ENCODE assay signal across 8 cellular contexts in genomic region chr11:8267831-8268529, GRCh38. TPM values are rescaled to one million over a fixed set of nuclear protein-coding genes. Genes with fewer than 3 reads are reported as not detected.
DNase-seq lines count a peak whose midpoint lies in the region; ATAC-seq, FAIRE-seq and TF ChIP-seq lines count a peak whose summit lies in the region.

No MANE protein-coding gene starts in this region.

- H3K4me1 ChIP-seq in Peyer's patch (peaks cover 0 to 24% (median 6%) of the 10 kb centered on the region in 4 donors), esophagus muscularis mucosa (peaks cover 13 to 31% (median 29%) of the 10 kb centered on the region in 4 donors), osteoblast (ENCODE audit: insufficient read depth, low read length) (peaks cover 7% of the 10 kb centered on the region)
- H3K4me1 ChIP-seq in CD8-positive, alpha-beta memory T cell (ENCODE audit: insufficient read depth, low read length) = peaks cover 5% of the 10 kb centered on the region

- H3K9me3 ChIP-seq in Peyer's patch (no peaks in the 10 kb centered on the region), esophagus muscularis mucosa (no peaks in the 10 kb centered on the region), osteoblast (ENCODE audit: low read depth, low read length) (no peaks in the 10 kb centered on the region)
- H3K9me3 ChIP-seq in CD8-positive, alpha-beta memory T cell (ENCODE audit: low read length) = no peaks in the 10 kb centered on the region

- H3K27me3 ChIP-seq in Peyer's patch (peaks cover 0 to 38% of the 10 kb centered on the region in 2 donors), esophagus muscularis mucosa (peaks cover 0 to 76% (median 27%) of the 10 kb centered on the region in 4 donors), osteoblast (ENCODE audit: insufficient read depth, low read length) (peaks cover 79% of the 10 kb centered on the region)
- H3K27me3 ChIP-seq in CD8-positive, alpha-beta memory T cell (ENCODE audit: insufficient read depth, low read length, poor library complexity, severe bottlenecking) = peaks cover 18% of the 10 kb centered on the region

- peaks cover 3% of the 10 kb centered on the region for H4K20me1 ChIP-seq in osteoblast (ENCODE audit: insufficient read depth, low read length)

- H3K4me1 Mint-ChIP-seq in CD8-positive, alpha-beta memory T cell = peaks cover 11 to 22% (median 12%) of the 10 kb centered on the region in 3 donors

- H3K4me3 ChIP-seq in Peyer's patch (peak overlapping the region; percentile 25 to 52 (median 46)), esophagus muscularis mucosa (peak overlapping the region; percentile 55 to 57 (median 56)), osteoblast (ENCODE audit: insufficient read depth, low read length) (peak overlapping the region; percentile 10)
- H3K4me3 ChIP-seq in CD8-positive, alpha-beta memory T cell (ENCODE audit: low read length) = no peak overlapping the region

- 43% methylated on average over 4 of the region's 74 CpGs for WGBS in esophagus muscularis mucosa

- no peaks in the 10 kb centered on the region for H3K36me3 Mint-ChIP-seq in CD8-positive, alpha-beta memory T cell

- H3K27ac Mint-ChIP-seq in CD8-positive, alpha-beta memory T cell = no peak overlapping the region

- POLR2A ChIA-PET in CD8-positive, alpha-beta memory T cell (lab: Charles Lee) = no interaction called here

- H3K9me3 Mint-ChIP-seq in CD8-positive, alpha-beta memory T cell = no peaks in the 10 kb centered on the region

- no peak for FAIRE-seq in RCC 7860 (lab: Jason Lieb, UNC)

- H3K27ac ChIP-seq in Peyer's patch (no peak overlapping the region), esophagus muscularis mucosa (replicated peaks in 1 of 4) (no peak overlapping the region), osteoblast (ENCODE audit: low read depth, low read length) (no peak overlapping the region)
- H3K27ac ChIP-seq in CD8-positive, alpha-beta memory T cell (ENCODE audit: low read depth, low read length) = no peak overlapping the region

- H2AFZ ChIP-seq in osteoblast (ENCODE audit: low read length) = no peak overlapping the region

- peaks cover 52 to 79% of the 10 kb centered on the region in 2 donors for H3K27me3 Mint-ChIP-seq in CD8-positive, alpha-beta memory T cell

- peak overlapping the region; percentile 32 for H3K4me2 ChIP-seq in osteoblast (ENCODE audit: insufficient read depth, low read length)

- peak overlapping the region in 3 of 7 donors; percentile 19 to 63 (median 39) for H3K4me3 Mint-ChIP-seq in CD8-positive, alpha-beta memory T cell

- no peak for TF ChIP-seq POLR2A in Peyer's patch (IDR thresholded peaks at IDR 0.05)
- no peak for TF ChIP-seq POLR2A in esophagus muscularis mucosa (IDR thresholded peaks at IDR 0.05; ENCODE audit: low read depth)

- H3K36me3 ChIP-seq in Peyer's patch (no peaks in the 10 kb centered on the region), esophagus muscularis mucosa (no peaks in the 10 kb centered on the region), osteoblast (ENCODE audit: insufficient read depth, low read length) (no peaks in the 10 kb centered on the region)
- no peaks in the 10 kb centered on the region for H3K36me3 ChIP-seq in CD8-positive, alpha-beta memory T cell (ENCODE audit: insufficient read depth, low read length)

- intact Hi-C loops in esophagus muscularis mucosa (cut with DNase I) = loop anchor here (10.0 kb wide), 1 partner anchor 263 kb away; no protein-coding TSS in a partner anchor

- DNase-seq in Daoy (ENCODE audit: low read depth) (peak; percentile 46), Peyer's patch (peak in 2 of 3 donors; percentile 45 to 53), esophagus muscularis mucosa (ENCODE audit: extremely low spot score) (no peak), osteoblast (ENCODE audit: insufficient read length, low spot score, missing footprints) (peak; percentile 90), NCI-H446 treated with DMSO at 0.1 percent for 48 hours (lab: John Stamatoyannopoulos, UW) (no peak), RCC 7860 (ENCODE audit: low spot score) (no peak)
- no peak for DNase-seq in CD8-positive, alpha-beta memory T cell

- no peaks in the 10 kb centered on the region for H3K79me2 ChIP-seq in osteoblast (ENCODE audit: insufficient read depth, low read length)

- CTCF ChIA-PET in CD8-positive, alpha-beta memory T cell (lab: Charles Lee) = no interaction called here

- ATAC-seq in GM21515 (IDR thresholded peaks at IDR 0.05; ENCODE audit: unreplicated experiment) = no peak

- TF ChIP-seq CTCF in Peyer's patch (IDR thresholded peaks at IDR 0.05) (no peak), esophagus muscularis mucosa (IDR thresholded peaks at IDR 0.05) (no peak), osteoblast (IDR thresholded peaks at IDR 0.05; ENCODE audit: extremely low read depth, low read depth, low read length) (no peak)

- no peak for TF ChIP-seq EP300 in esophagus muscularis mucosa (IDR thresholded peaks at IDR 0.05)

RNA-seq across cellular contexts. Expression of gene LMO1, which starts 4.3 kb away (rescaled TPM):
- total RNA-seq in Daoy (2014; rRNA removed; shearing (Covaris generic)) = 2.1 TPM in 1 of 2 replicates, not detected in the other
- not detected for total RNA-seq in Peyer's patch
- total RNA-seq in esophagus muscularis mucosa = under 1 TPM in 1 of 4 donors, not detected in 3; 0.50 TPM
- not detected in 2 replicates for total RNA-seq in osteoblast
- not detected for total RNA-seq in CD8-positive, alpha-beta memory T cell
- polyA plus RNA-seq in CD8-positive, alpha-beta memory T cell = 0.29 TPM

Comparison
In these comparisons a context has a peak if more than half of its experiments do, and no peak if none do; other contexts are left out.
1. DNase-seq: peak in Daoy (single experiment), Peyer's patch (2 of 3) and osteoblast (single experiment); none in esophagus muscularis mucosa (single experiment), NCI-H446 treated with DMSO at 0.1 percent for 48 hours (single experiment), CD8-positive, alpha-beta memory T cell (0 of 5) and RCC 7860 (single experiment).